21 cellular contexts compared by ENCODE assay signal in genomic region chr2:62032096-62032495, GRCh38.
"Had no signal": no experiment of that assay in that cellular context is flagged by ENCODE, and none has a peak within 500 bp of the region (broad histone marks: within the 10 kb centered on the region; RNA-seq: fewer than 3 reads in every experiment).

No MANE protein-coding gene starts in this region.

- H3K9me3 ChIP-seq: lower lobe of right lung, spleen, thoracic aorta had no signal

- ATAC-seq: activated T-cell treated with anti-CD3 and anti-CD28 coated beads, Interleukin-2, amount 50 U/mL, for 72 hours; left colon; lower lobe of right lung; stimulated activated naive B cell treated with anti-CD40 and anti-IgM and Interleukin-4, amounts not matched to agents 10 μg/mL and 1 μg/mL and 100 μg/mL, for 72 hours; T-helper 17 cell had no signal

- DNase-seq: activated CD4-positive, alpha-beta T cell treated with anti-CD3 and anti-CD28 coated beads, Interleukin-2, amount 50 U/mL, for 4 hours; activated CD4-positive, CD25-positive, alpha-beta regulatory T cell treated with anti-CD3 and anti-CD28 coated beads, Interleukin-2, amount 50 U/mL, for 72 hours; activated effector memory CD4-positive, alpha-beta T cell treated with anti-CD3 and anti-CD28 coated beads, Interleukin-2, amount 50 U/mL, for 16 hours; activated T-cell treated with anti-CD3 and anti-CD28 coated beads, Interleukin-2, amount 50 U/mL, for 72 hours; dermis blood vessel endothelial cell; effector memory CD4-positive, alpha-beta T cell; left colon; lower lobe of right lung; midbrain; retina; spleen; stimulated activated CD4-positive, alpha-beta T cell treated with anti-CD3 and anti-CD28 coated beads, Interleukin-4, amount 100 ng/mL, for 4 hours; stimulated activated naive B cell treated with anti-CD40 and anti-IgM and Interleukin-4, amounts not matched to agents 10 μg/mL and 1 μg/mL and 100 μg/mL, for 72 hours; T-helper 17 cell had no signal

- H3K27me3 ChIP-seq: cardiac muscle cell, hepatocyte, spleen had no signal

- H3K9me3 Mint-ChIP-seq: activated naive CD4-positive, alpha-beta T cell treated with anti-CD3 and anti-CD28 coated beads, Interleukin-2, amount 50 U/mL, for 24 hours; activated T-cell treated with anti-CD3 and anti-CD28 coated beads, Interleukin-2, amount 50 U/mL, for 72 hours; neural crest cell had no signal

- H3K4me1 Mint-ChIP-seq: activated naive CD4-positive, alpha-beta T cell treated with anti-CD3 and anti-CD28 coated beads, Interleukin-2, amount 50 U/mL, for 24 hours; neural crest cell had no signal

- H3K27ac Mint-ChIP-seq: activated naive CD4-positive, alpha-beta T cell treated with anti-CD3 and anti-CD28 coated beads, Interleukin-2, amount 50 U/mL, for 24 hours; stimulated activated naive B cell treated with anti-CD40 and anti-IgM and Interleukin-4, amounts not matched to agents 10 μg/mL and 1 μg/mL and 100 μg/mL, for 72 hours had no signal

- H3K4me1 ChIP-seq: lower lobe of right lung, spleen had no signal

- H3K27me3 Mint-ChIP-seq: activated naive CD4-positive, alpha-beta T cell treated with anti-CD3 and anti-CD28 coated beads, Interleukin-2, amount 50 U/mL, for 24 hours; stimulated activated naive B cell treated with anti-CD40 and anti-IgM and Interleukin-4, amounts not matched to agents 10 μg/mL and 1 μg/mL and 100 μg/mL, for 72 hours; T-helper 17 cell had no signal

- H3K4me3 ChIP-seq: cardiac muscle cell, hepatocyte, lower lobe of right lung, spleen, thoracic aorta had no signal

- H3K36me3 ChIP-seq: cardiac muscle cell, lower lobe of right lung, spleen, thoracic aorta had no signal

- H3K4me3 Mint-ChIP-seq: activated naive CD4-positive, alpha-beta T cell treated with anti-CD3 and anti-CD28 coated beads, Interleukin-2, amount 50 U/mL, for 24 hours; activated T-cell treated with anti-CD3 and anti-CD28 coated beads, Interleukin-2, amount 50 U/mL, for 72 hours; neural crest cell; stimulated activated naive B cell treated with anti-CD40 and anti-IgM and Interleukin-4, amounts not matched to agents 10 μg/mL and 1 μg/mL and 100 μg/mL, for 72 hours; T-helper 17 cell had no signal

- FAIRE-seq: endothelial cell of umbilical vein had no signal

- H3K4me2 ChIP-seq: hepatocyte had no signal

- H2AFZ ChIP-seq: hepatocyte had no signal

- H3K27ac ChIP-seq: cardiac muscle cell, hepatocyte, lower lobe of right lung, spleen, thoracic aorta, VCaP had no signal
